In genomic region chr13:79581870-79582315, GRCh38 we compare ENCODE assay signal across 11 cellular contexts.
DNase-seq lines count a peak whose midpoint lies in the region; ATAC-seq and TF ChIP-seq lines count a peak whose summit lies in the region.
"Had no signal": no experiment of that assay in that cellular context is flagged by ENCODE, and none has a peak within 500 bp of the region (broad histone marks: within the 10 kb centered on the region; RNA-seq: fewer than 3 reads in every experiment).

No MANE protein-coding gene starts in this region.

- no peaks in the 10 kb centered on the region for H3K36me3 ChIP-seq in WERI-Rb-1
- H3K36me3 ChIP-seq in psoas muscle (ENCODE audit: insufficient read depth in 1 of 2, low read depth in 1 of 2), result no peaks in the 10 kb centered on the region
- H3K36me3 ChIP-seq: ascending aorta, gastroesophageal sphincter had no signal

- H3K27ac ChIP-seq in WERI-Rb-1 (no peak overlapping the region), psoas muscle (no peak overlapping the region)
- H3K27ac ChIP-seq: ascending aorta, gastroesophageal sphincter had no signal

- H3K4me1 ChIP-seq in psoas muscle, result no peaks in the 10 kb centered on the region
- H3K4me1 ChIP-seq: ascending aorta, gastroesophageal sphincter had no signal

- H3K9me3 ChIP-seq in WERI-Rb-1 (ENCODE audit: severe bottlenecking) (no peaks in the 10 kb centered on the region), psoas muscle (peaks cover 5% of the 10 kb centered on the region)
- H3K9me3 ChIP-seq: ascending aorta had no signal

- H3K4me3 ChIP-seq in WERI-Rb-1 (ENCODE audit: low read depth, low read length) (no peak overlapping the region), psoas muscle (no peak overlapping the region)
- H3K4me3 ChIP-seq: ascending aorta, gastroesophageal sphincter had no signal

- 48 to 75% (median 55%) methylated on average over 4 of the region's 4 CpGs for WGBS in psoas muscle, 3 donors

- DNase-seq in H4 (ENCODE audit: low spot score) (peak; percentile 69), WERI-Rb-1 (peak; percentile 73), fibroblast of the conjunctiva (ENCODE audit: low read depth) (peak; percentile 28), psoas muscle (peak; percentile 23 to 64)
- DNase-seq in activated CD8-positive, alpha-beta memory T cell treated with anti-CD3 and anti-CD28 coated beads for 24 hours, result no peak
- DNase-seq in activated CD4-positive, alpha-beta T cell treated with anti-CD3 and anti-CD28 coated beads, Interleukin-2, amount 50 U/mL, for 1 hour, result no peak
- no peak for DNase-seq in activated CD4-positive, alpha-beta T cell treated with anti-CD3 and anti-CD28 coated beads for 48 hours
- DNase-seq: NCI-H1436 treated with DMSO at 0.1 percent for 48 hours had no signal

- intact Hi-C loops in psoas muscle (cut with DNase I), result no loop called here

- peak in 1 of 4 donors; percentile 30 for ATAC-seq in psoas muscle
- ATAC-seq in GM21825 (IDR thresholded peaks at IDR 0.05; ENCODE audit: unreplicated experiment), result no peak
- ATAC-seq: gastroesophageal sphincter had no signal

- TF ChIP-seq CTCF in WERI-Rb-1 (IDR thresholded peaks at IDR 0.05; ENCODE audit: low read depth, low read length) (no peak), psoas muscle (IDR thresholded peaks at IDR 0.05) (no peak)

- H3K27me3 ChIP-seq in WERI-Rb-1 (ENCODE audit: insufficient read depth, low read depth, severe bottlenecking) (no peaks in the 10 kb centered on the region), psoas muscle (ENCODE audit: insufficient read depth in 3 of 3, low read length in 2 of 3) (no peaks in the 10 kb centered on the region)
- H3K27me3 ChIP-seq: ascending aorta, gastroesophageal sphincter had no signal

Comparison
In these comparisons a context has a peak if more than half of its experiments do, and no peak if none do; other contexts are left out.
1. DNase-seq: peak in H4 (single experiment), WERI-Rb-1 (single experiment), fibroblast of the conjunctiva (single experiment) and psoas muscle (2 of 2); none in activated CD8-positive, alpha-beta memory T cell treated with anti-CD3 and anti-CD28 coated beads for 24 hours (single experiment), activated CD4-positive, alpha-beta T cell treated with anti-CD3 and anti-CD28 coated beads, Interleukin-2, amount 50 U/mL, for 1 hour (single experiment) and activated CD4-positive, alpha-beta T cell treated with anti-CD3 and anti-CD28 coated beads for 48 hours (single experiment).